In the genomic region with DNA sequence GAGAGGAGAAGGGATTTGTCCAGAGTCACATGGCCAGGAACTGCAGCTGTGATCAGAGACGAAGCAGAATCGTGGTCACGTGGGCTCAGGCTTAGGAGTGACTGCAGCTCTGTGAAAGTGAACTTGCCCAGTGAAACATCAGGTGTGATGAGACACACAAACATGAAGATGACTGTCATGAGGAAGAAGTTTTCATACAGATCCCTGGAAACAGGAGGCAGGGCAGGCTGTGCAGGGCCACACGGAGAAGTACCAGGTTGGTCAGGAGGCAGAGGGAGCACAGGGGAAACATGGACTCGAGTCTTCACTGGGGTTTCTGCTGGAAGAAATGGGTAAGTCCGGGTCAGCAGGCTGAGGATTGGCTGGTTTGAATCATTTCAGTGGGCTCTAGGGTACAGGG, we compare ENCODE assay signal across 22 cellular contexts.
"Had no signal": no experiment of that assay in that cellular context is flagged by ENCODE, and none has a peak within 500 bp of the region (broad histone marks: within the 10 kb centered on the region; RNA-seq: fewer than 3 reads in every experiment).

No MANE protein-coding gene starts in this region.

- H3K27ac ChIP-seq: epithelial cell of prostate, esophagus squamous epithelium, gastroesophageal sphincter, hepatocyte, neural progenitor cell, pancreas, sigmoid colon, skin epidermis, stomach, thoracic aorta, transverse colon had no signal

- H3K36me3 Mint-ChIP-seq: natural killer cell, neural progenitor cell had no signal

- H3K9me3 ChIP-seq: pancreas had no signal

- H3K27me3 ChIP-seq: esophagus squamous epithelium, gastroesophageal sphincter, hepatocyte, neural progenitor cell, pancreas, sigmoid colon, stomach, transverse colon had no signal

- H3K4me3 ChIP-seq: esophagus squamous epithelium, gastroesophageal sphincter, hepatocyte, mucosa of descending colon, neural progenitor cell, pancreas, sigmoid colon, skin epidermis, stomach, thoracic aorta, transverse colon had no signal

- H3K27ac Mint-ChIP-seq: dendritic cell treated with granulocyte-macrophage colony-stimulating factor and Interleukin-4, amounts not matched to agents 40 ng/mL and 50 ng/mL, for 4 days; effector memory CD8-positive, alpha-beta T cell; natural killer cell; neural progenitor cell had no signal

- H3K4me3 Mint-ChIP-seq: dendritic cell treated with granulocyte-macrophage colony-stimulating factor and Interleukin-4, amounts not matched to agents 40 ng/mL and 50 ng/mL, for 4 days; effector memory CD8-positive, alpha-beta T cell; natural killer cell; neural progenitor cell had no signal

- H3K36me3 ChIP-seq: esophagus squamous epithelium, gastroesophageal sphincter, neural progenitor cell, pancreas, sigmoid colon, stomach, thoracic aorta, transverse colon had no signal

- DNase-seq: effector memory CD8-positive, alpha-beta T cell; esophagus squamous epithelium; foreskin fibroblast; glutamatergic neuron; mammary epithelial cell; natural killer cell; nucleus accumbens; stimulated activated CD4-positive, alpha-beta T cell treated with anti-CD3 and anti-CD28 coated beads, Interleukin-12 subunit alpha, Interleukin-12 subunit beta, amount 100 ng/mL, for 4 hours; stimulated activated naive CD4-positive, alpha-beta T cell; substantia nigra had no signal

- H3K4me1 Mint-ChIP-seq: natural killer cell, neural progenitor cell had no signal

- ATAC-seq: effector memory CD8-positive, alpha-beta T cell; gastroesophageal sphincter; mucosa of descending colon; natural killer cell; pancreas had no signal

- H3K4me1 ChIP-seq: esophagus squamous epithelium, gastroesophageal sphincter, neural progenitor cell, sigmoid colon, transverse colon had no signal
